Comparison of ENCODE assay signal across 14 cellular contexts in the genomic region with DNA sequence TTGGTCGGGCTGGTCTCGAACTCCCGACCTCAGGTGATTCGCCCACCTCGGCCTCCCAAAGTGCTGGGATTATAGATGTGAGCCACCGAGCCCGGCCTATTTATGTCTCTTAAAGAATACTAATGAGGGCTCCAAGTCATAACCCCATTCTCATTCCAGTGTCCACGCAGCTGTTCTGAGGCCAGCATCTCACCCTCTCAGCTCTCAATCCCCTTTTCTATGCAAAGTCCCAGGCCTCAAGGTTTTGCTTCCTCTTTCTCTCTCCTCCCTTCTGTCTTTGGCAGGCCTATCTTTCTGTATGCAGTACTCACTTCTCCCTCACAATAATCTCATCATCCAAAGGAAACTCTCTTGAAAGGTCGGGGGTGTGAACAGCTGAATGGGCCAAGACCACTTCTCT. TPM values are rescaled to one million over a fixed set of nuclear protein-coding genes. Genes with fewer than 3 reads are reported as not detected.
DNase-seq lines count a peak whose midpoint lies in the region; ATAC-seq and TF ChIP-seq lines count a peak whose summit lies in the region.
"Had no signal": no experiment of that assay in that cellular context is flagged by ENCODE, and none has a peak within 500 bp of the region (broad histone marks: within the 10 kb centered on the region; RNA-seq: fewer than 3 reads in every experiment).

No MANE protein-coding gene starts in this region.

- H3K36me3 Mint-ChIP-seq in activated T-cell treated with anti-CD3 and anti-CD28 coated beads, Interleukin-2, amount 50 U/mL, for 4 hours (ENCODE audit: insufficient read depth) = no peaks in the 10 kb centered on the region
- H3K36me3 Mint-ChIP-seq: type B pancreatic cell had no signal

- H3K4me1 Mint-ChIP-seq in activated T-cell treated with anti-CD3 and anti-CD28 coated beads, Interleukin-2, amount 50 U/mL, for 4 hours (ENCODE audit: low read depth) = peaks cover 8% of the 10 kb centered on the region

- no peaks in the 10 kb centered on the region for H3K36me3 ChIP-seq in esophagus muscularis mucosa

- H3K9me3 Mint-ChIP-seq in activated T-cell treated with anti-CD3 and anti-CD28 coated beads, Interleukin-2, amount 50 U/mL, for 4 hours = no peaks in the 10 kb centered on the region
- H3K9me3 Mint-ChIP-seq: CD4-positive, alpha-beta T cell; neural crest cell; type B pancreatic cell had no signal

- peaks cover 0 to 9% (median 3%) of the 10 kb centered on the region in 4 donors for H3K4me1 ChIP-seq in esophagus muscularis mucosa

- no peak overlapping the region for H3K27ac ChIP-seq in esophagus muscularis mucosa (replicated peaks in 1 of 4)
- H3K27ac ChIP-seq: WERI-Rb-1 had no signal

- H3K4me3 ChIP-seq in esophagus muscularis mucosa = no peak overlapping the region

- TF ChIP-seq CTCF in esophagus muscularis mucosa (IDR thresholded peaks at IDR 0.05) = no peak

- intact Hi-C loops in esophagus muscularis mucosa (cut with DNase I) = no loop called here

- no peaks in the 10 kb centered on the region for H3K9me3 ChIP-seq in esophagus muscularis mucosa

- no peaks in the 10 kb centered on the region for H3K27me3 ChIP-seq in esophagus muscularis mucosa

- peak; percentile 85 for DNase-seq in OCI-M1 (lab: John Stamatoyannopoulos, UW)
- DNase-seq in activated T-cell treated with anti-CD3 and anti-CD28 coated beads, Interleukin-2, amount 50 U/mL, for 4 hours = no peak
- DNase-seq in 8988T = no peak
- no peak for DNase-seq in hippocampal formation (lab: John Stamatoyannopoulos, UW)
- DNase-seq in esophagus muscularis mucosa (ENCODE audit: extremely low spot score) = no peak
- DNase-seq: activated naive CD4-positive, alpha-beta T cell; CD4-positive, alpha-beta T cell; stimulated activated CD4-positive, alpha-beta T cell treated with anti-CD3 and anti-CD28 coated beads, Interleukin-2, amount 100 ng/mL, for 48 hours; WERI-Rb-1 had no signal

- TF ChIP-seq EP300 in esophagus muscularis mucosa (IDR thresholded peaks at IDR 0.05) = no peak

- no peaks in the 10 kb centered on the region for H3K27me3 Mint-ChIP-seq in activated T-cell treated with anti-CD3 and anti-CD28 coated beads, Interleukin-2, amount 50 U/mL, for 4 hours (ENCODE audit: low read depth)
- H3K27me3 Mint-ChIP-seq: CD4-positive, alpha-beta T cell had no signal

- WGBS in esophagus muscularis mucosa = 91% methylated on average over 9 of the region's 9 CpGs

- ATAC-seq in GM18498 (IDR thresholded peaks at IDR 0.05; ENCODE audit: unreplicated experiment) = peak; percentile 80
- ATAC-seq in GM21367 (IDR thresholded peaks at IDR 0.05; ENCODE audit: unreplicated experiment) = peak; percentile 72
- peak; percentile 73 for ATAC-seq in HG03095 (IDR thresholded peaks at IDR 0.05; ENCODE audit: unreplicated experiment)
- ATAC-seq in activated T-cell treated with anti-CD3 and anti-CD28 coated beads, Interleukin-2, amount 50 U/mL, for 4 hours = no peak

- no peak overlapping the region for H3K4me3 Mint-ChIP-seq in activated T-cell treated with anti-CD3 and anti-CD28 coated beads, Interleukin-2, amount 50 U/mL, for 4 hours
- H3K4me3 Mint-ChIP-seq: CD4-positive, alpha-beta T cell; neural crest cell; type B pancreatic cell had no signal

- TF ChIP-seq POLR2A in esophagus muscularis mucosa (IDR thresholded peaks at IDR 0.05; ENCODE audit: low read depth) = no peak

RNA-seq across cellular contexts. Expression of a gene that starts 28.0 kb away (rescaled TPM):
- 100 to 1,000 TPM; 238 to 274 (median 240) TPM for total RNA-seq in activated T-cell treated with anti-CD3 and anti-CD28 coated beads, Interleukin-2, amount 50 U/mL, for 4 hours
- total RNA-seq in esophagus muscularis mucosa = 100 to 1,000 TPM in 2 of 4 donors, 10 to 100 TPM in 2; 37.8 to 118 (median 90.3) TPM
- total RNA-seq: neural crest cell had no signal

RNA-seq across cellular contexts. Expression of a gene that starts 49.7 kb away (rescaled TPM):
- total RNA-seq in activated T-cell treated with anti-CD3 and anti-CD28 coated beads, Interleukin-2, amount 50 U/mL, for 4 hours = 100 to 1,000 TPM in 1 of 3 donors, 10 to 100 TPM in 2; 96.4 to 125 (median 97.9) TPM
- total RNA-seq in esophagus muscularis mucosa = 100 to 1,000 TPM; 537 to 740 (median 698) TPM

Comparison
In these comparisons a context has a peak if more than half of its experiments do, and no peak if none do; other contexts are left out.
1. ATAC-seq: peak in GM18498 (single experiment), GM21367 (single experiment) and HG03095 (single experiment); none in activated T-cell treated with anti-CD3 and anti-CD28 coated beads, Interleukin-2, amount 50 U/mL, for 4 hours (0 of 2).
2. RNA of a gene that starts 49.7 kb away (total RNA-seq): 537 to 740 TPM in esophagus muscularis mucosa; 96.4 to 125 TPM in activated T-cell treated with anti-CD3 and anti-CD28 coated beads, Interleukin-2, amount 50 U/mL, for 4 hours; every median in the first group is over 4 times any median in the second.